Comparison of ENCODE assay signal across 1 cellular context in genomic region chr1:89953072-89953626, GRCh38.
TF ChIP-seq lines count a peak whose summit lies in the region.

No MANE protein-coding gene starts in this region.

TF ChIP-seq in GM12878, 131 proteins besides CTCF, POLR2A, EP300 and RAD21 (continued from another document):
- no peak for TF ChIP-seq PKNOX1 (IDR thresholded peaks at IDR 0.05)
- TF ChIP-seq CEBPB (IDR thresholded peaks at IDR 0.05; ENCODE audit: borderline replicate concordance in 1 of 2, low read depth in 2 of 2, low read length in 2 of 2): no peak
- TF ChIP-seq MYB (IDR thresholded peaks at IDR 0.05; ENCODE audit: borderline replicate concordance, low read depth, low read length): no peak
- TF ChIP-seq SKIL (IDR thresholded peaks at IDR 0.05; ENCODE audit: low read depth, poor library complexity, severe bottlenecking): no peak
- peak; percentile 60; the same call in 1 of the 2 replicates for TF ChIP-seq RUNX3 (IDR thresholded peaks at IDR 0.05; ENCODE audit: low read length)
- no peak for TF ChIP-seq SMAD1 (IDR thresholded peaks at IDR 0.05; ENCODE audit: low read depth, partially characterized antibody)
- TF ChIP-seq BRCA1 (IDR thresholded peaks at IDR 0.05; ENCODE audit: low read depth, low read length): no peak
- no peak for TF ChIP-seq PAX5 (IDR thresholded peaks at IDR 0.05; ENCODE audit: borderline replicate concordance, low read depth, low read length)
- no peak for TF ChIP-seq ZSCAN29 (IDR thresholded peaks at IDR 0.05)
- no peak for TF ChIP-seq SMAD5 (IDR thresholded peaks at IDR 0.05; ENCODE audit: low read depth)
- no peak for TF ChIP-seq ZBTB11 (CRISPR knock-in tag; IDR thresholded peaks at IDR 0.05)
- no peak for TF ChIP-seq CUX1 (IDR thresholded peaks at IDR 0.05; ENCODE audit: insufficient replicate concordance, low read depth, low read length)
- no peak for TF ChIP-seq YBX1 (IDR thresholded peaks at IDR 0.05)
- no peak for TF ChIP-seq RB1 (IDR thresholded peaks at IDR 0.05; ENCODE audit: borderline replicate concordance)
- TF ChIP-seq NFXL1 (IDR thresholded peaks at IDR 0.05; ENCODE audit: borderline replicate concordance): no peak
- TF ChIP-seq KDM1A (IDR thresholded peaks at IDR 0.05; ENCODE audit: borderline replicate concordance): no peak
- TF ChIP-seq SMC3 (IDR thresholded peaks at IDR 0.05; ENCODE audit: borderline replicate concordance, low read length): peak; percentile 44; the same call in 1 of the 2 replicates
- TF ChIP-seq MEF2A (IDR thresholded peaks at IDR 0.05; ENCODE audit: insufficient read depth, low read depth, low read length): no peak
- TF ChIP-seq RFX5 (IDR thresholded peaks at IDR 0.05; ENCODE audit: low read depth, low read length): no peak
- TF ChIP-seq IKZF2 (IDR thresholded peaks at IDR 0.05): no peak
- TF ChIP-seq JUNB (IDR thresholded peaks at IDR 0.05): no peak
- TF ChIP-seq EZH2 (IDR thresholded peaks at IDR 0.05; ENCODE audit: borderline replicate concordance, control insufficient read depth, low read depth, low read length): no peak
- peak; percentile 94 for TF ChIP-seq RAD51 (IDR thresholded peaks at IDR 0.05)
- no peak for TF ChIP-seq NR2F1 (conservative IDR thresholded peaks at IDR 0.05)
- no peak for TF ChIP-seq IKZF1 (conservative IDR thresholded peaks at IDR 0.05)
- no peak for TF ChIP-seq CHD4 (IDR thresholded peaks at IDR 0.05)
- 0 out of 2 replicates have a peak, but pooled peaks have one; percentile 14 for TF ChIP-seq ATF7 (IDR thresholded peaks at IDR 0.05; ENCODE audit: low read depth)
- TF ChIP-seq WRNIP1 (IDR thresholded peaks at IDR 0.05; ENCODE audit: borderline replicate concordance, low read depth, low read length): no peak
- TF ChIP-seq FOXM1 (IDR thresholded peaks at IDR 0.05; ENCODE audit: low read depth, low read length): 0 out of 2 replicates have a peak, but pooled peaks have one; percentile 13
- peak; percentile 25; the same call in 1 of the 2 replicates for TF ChIP-seq CREM (IDR thresholded peaks at IDR 0.05; ENCODE audit: low read depth)
- TF ChIP-seq BHLHE40 (IDR thresholded peaks at IDR 0.05; ENCODE audit: borderline replicate concordance in 1 of 2, low read depth in 2 of 2, low read length in 1 of 2): no peak
- TF ChIP-seq JUND (IDR thresholded peaks at IDR 0.05; ENCODE audit: low read depth, low read length): no peak
- peak; percentile 56; the same call in 1 of the 2 replicates for TF ChIP-seq USF2 (IDR thresholded peaks at IDR 0.05; ENCODE audit: borderline replicate concordance, low read depth, low read length)
- TF ChIP-seq EED (IDR thresholded peaks at IDR 0.05; ENCODE audit: low read depth): 0 out of 2 replicates have a peak, but pooled peaks have one; percentile 18
- TF ChIP-seq ZBTB33 (IDR thresholded peaks at IDR 0.05): no peak
- no peak for TF ChIP-seq ZZZ3 (IDR thresholded peaks at IDR 0.05; ENCODE audit: control insufficient read depth, insufficient read length, low read depth)
- no peak for TF ChIP-seq ZNF274 (IDR thresholded peaks at IDR 0.05; ENCODE audit: insufficient read depth, insufficient read length)
- no peak for TF ChIP-seq CBX5 (IDR thresholded peaks at IDR 0.05; ENCODE audit: low read depth)
